ENCODE assay signal across 8 cellular contexts in the genomic region with DNA sequence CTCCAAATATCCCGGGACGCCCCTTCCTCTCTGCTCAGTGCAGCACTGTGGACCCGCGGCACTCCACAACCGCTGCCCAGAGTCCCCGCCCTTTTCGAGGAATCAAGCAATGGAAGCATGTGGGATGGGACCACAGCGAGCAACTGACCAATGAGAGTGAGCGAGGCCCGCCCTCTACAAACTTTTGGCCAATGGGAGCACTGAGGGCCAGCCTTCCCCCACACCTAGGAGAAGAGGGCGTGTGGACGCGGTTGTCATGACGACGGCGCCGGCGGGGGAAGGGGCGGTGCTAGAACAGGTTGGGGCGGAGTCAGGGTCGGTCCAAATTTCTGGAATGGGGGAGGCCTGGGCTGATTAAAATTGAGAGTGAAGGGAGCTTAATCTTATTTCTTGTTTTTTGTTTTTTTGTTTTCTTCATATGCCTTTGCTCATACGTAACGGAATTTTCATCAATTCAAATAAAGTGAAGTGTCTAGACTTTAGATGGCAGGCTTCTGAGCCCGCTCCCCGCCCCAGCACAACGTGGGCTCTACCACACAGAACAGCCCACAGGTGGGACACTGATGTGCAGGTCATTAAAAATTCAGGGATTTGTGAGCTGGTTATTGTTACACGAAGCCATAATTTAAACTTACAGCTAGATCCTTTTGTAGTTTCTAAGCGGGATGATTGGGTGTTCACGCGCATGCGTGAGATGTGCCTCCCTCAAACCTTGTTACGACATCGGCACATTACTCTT.
DNase-seq lines count a peak whose midpoint lies in the region; ATAC-seq lines count a peak whose summit lies in the region.

A gene (minus strand): TSS at position 84 of the 739 bp plus-strand sequence. CDS start 200 bp downstream, outside the sequence.

- peak; percentile 93 for ATAC-seq in GM18511 (IDR thresholded peaks at IDR 0.05; ENCODE audit: unreplicated experiment)
- ATAC-seq in HG03342 (IDR thresholded peaks at IDR 0.05; ENCODE audit: unreplicated experiment), result peak; percentile 88
- peak; percentile 77 to 82 for ATAC-seq in activated CD4-positive, CD25-positive, alpha-beta regulatory T cell treated with anti-CD3 and anti-CD28 coated beads, Interleukin-2, amount 50 U/mL, for 24 hours

- DNase-seq in 8988T (peak; percentile 94), NCI-H345 treated with DMSO at 0.1 percent for 48 hours (lab: John Stamatoyannopoulos, UW; ENCODE audit: unreplicated experiment) (peak; percentile 90), dedifferentiated amniotic fluid mesenchymal stem cell (ENCODE audit: extremely low spot score) (peak; percentile 91), kidney glomerular epithelial cell (lab: John Stamatoyannopoulos, UW) (peak; percentile 98)
- DNase-seq in stimulated activated CD4-positive, alpha-beta T cell treated with anti-CD3 and anti-CD28 coated beads, Interleukin-15, amount 100 ng/mL, for 24 hours, result peak; percentile 89

Comparison
In these comparisons a context has a peak if more than half of its experiments do, and no peak if none do; other contexts are left out.
1. Peak in every context shown above with its lines: DNase-seq and ATAC-seq.